1 cellular context compared by ENCODE assay signal in genomic region chr19:29528350-29528945, GRCh38.
TF ChIP-seq lines count a peak whose summit lies in the region.

No MANE protein-coding gene starts in this region.

TF ChIP-seq in HepG2, 621 proteins besides CTCF, POLR2A, EP300 and RAD21 (continued from another document and continues in another):
- TF ChIP-seq ZFP91 (CRISPR knock-in tag; IDR thresholded peaks at IDR 0.05; ENCODE audit: borderline replicate concordance) (0 out of 2 replicates have a peak, but pooled peaks have one; percentile 17), ATF3 (CRISPR knock-in tag; IDR thresholded peaks at IDR 0.05) (no peak), ZNF446 (CRISPR knock-in tag; IDR thresholded peaks at IDR 0.05) (no peak), MXD3 (CRISPR knock-in tag; IDR thresholded peaks at IDR 0.05) (no peak), BCLAF1 (IDR thresholded peaks at IDR 0.05) (no peak), DBP (CRISPR knock-in tag; IDR thresholded peaks at IDR 0.05; ENCODE audit: not compliant biosample characterization) (no peak), ISX (CRISPR knock-in tag; conservative IDR thresholded peaks at IDR 0.05) (no peak), SRSF4 (IDR thresholded peaks at IDR 0.05; ENCODE audit: low read depth, low read length, poor library complexity, severe bottlenecking) (no peak), MTF2 (CRISPR knock-in tag; IDR thresholded peaks at IDR 0.05; ENCODE audit: borderline replicate concordance) (peak; percentile 66; the same call in 1 of the 2 replicates), MTERF4 (CRISPR knock-in tag; IDR thresholded peaks at IDR 0.05) (no peak), ARID3A (IDR thresholded peaks at IDR 0.05; ENCODE audit: low read depth, low read length) (no peak), NR2F6 (IDR thresholded peaks at IDR 0.05) (no peak), NR2F6 (CRISPR knock-in tag; IDR thresholded peaks at IDR 0.05) (no peak), SIN3A (IDR thresholded peaks at IDR 0.05; ENCODE audit: borderline replicate concordance, low read depth, low read length) (no peak), ZKSCAN1 (IDR thresholded peaks at IDR 0.05; ENCODE audit: low read length) (no peak), IKZF4 (CRISPR knock-in tag; IDR thresholded peaks at IDR 0.05; ENCODE audit: borderline replicate concordance, low read depth, not compliant biosample characterization) (no peak), ZNF609 (CRISPR knock-in tag; IDR thresholded peaks at IDR 0.05; ENCODE audit: borderline replicate concordance) (no peak), THYN1 (CRISPR knock-in tag; IDR thresholded peaks at IDR 0.05; ENCODE audit: borderline replicate concordance, low read depth) (no peak), FOXK2 (IDR thresholded peaks at IDR 0.05) (no peak), ZFP82 (CRISPR knock-in tag; IDR thresholded peaks at IDR 0.05; ENCODE audit: borderline replicate concordance) (no peak), ZNF790 (CRISPR knock-in tag; IDR thresholded peaks at IDR 0.05; ENCODE audit: borderline replicate concordance) (no peak), FIP1L1 (IDR thresholded peaks at IDR 0.05; ENCODE audit: borderline replicate concordance, insufficient read depth, low read depth, low read length) (no peak), PRDM15 (CRISPR knock-in tag; IDR thresholded peaks at IDR 0.05) (no peak), ZSCAN25 (CRISPR knock-in tag; IDR thresholded peaks at IDR 0.05) (no peak), BRF2 (CRISPR knock-in tag; IDR thresholded peaks at IDR 0.05) (no peak), HNF1B (CRISPR knock-in tag; IDR thresholded peaks at IDR 0.05) (no peak), CSRNP1 (CRISPR knock-in tag; IDR thresholded peaks at IDR 0.05) (no peak), RORA (CRISPR knock-in tag; IDR thresholded peaks at IDR 0.05) (no peak), GFI1 (CRISPR knock-in tag; IDR thresholded peaks at IDR 0.05; ENCODE audit: borderline replicate concordance) (0 out of 2 replicates have a peak, but pooled peaks have one; percentile 20), ZEB1 (IDR thresholded peaks at IDR 0.05; ENCODE audit: insufficient replicate concordance, low read depth) (no peak), KLF9 (CRISPR knock-in tag; IDR thresholded peaks at IDR 0.05; ENCODE audit: low read depth) (no peak)
